23 cellular contexts compared by ENCODE assay signal in the genomic region with DNA sequence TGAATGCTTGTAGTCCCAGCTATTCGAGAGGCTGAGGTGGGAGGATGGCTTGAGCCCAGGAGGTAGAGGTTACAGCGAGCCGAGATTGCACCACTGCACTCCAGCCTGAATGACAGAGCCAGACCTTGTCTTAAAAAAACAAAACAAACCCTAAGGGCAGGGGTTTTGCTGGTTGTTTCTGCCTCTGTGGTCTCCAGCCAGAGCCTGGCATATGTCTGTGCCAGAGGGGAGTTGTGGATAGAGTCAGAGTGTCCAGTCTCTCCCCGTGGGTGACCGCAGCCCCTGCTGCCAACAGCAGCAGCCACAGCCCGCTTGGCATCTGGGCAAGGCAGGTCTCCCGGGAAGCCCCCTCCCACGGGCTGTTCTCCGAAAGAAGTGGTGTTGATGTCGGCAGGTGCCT.
"Had no signal": no experiment of that assay in that cellular context is flagged by ENCODE, and none has a peak within 500 bp of the region (broad histone marks: within the 10 kb centered on the region; RNA-seq: fewer than 3 reads in every experiment).

No MANE protein-coding gene starts in this region.

- H3K4me2 ChIP-seq: hepatocyte had no signal

- H3K4me1 ChIP-seq: colonic mucosa, foreskin keratinocyte, prostate gland, suprapubic skin had no signal

- H3K27ac Mint-ChIP-seq: natural killer cell; stimulated activated effector memory CD8-positive, alpha-beta T cell treated with anti-CD3 and anti-CD28 coated beads, Interleukin-12 subunit alpha, Interleukin-12 subunit beta, amount 100 ng/mL, for 72 hours had no signal

- H3K79me2 ChIP-seq: hepatocyte had no signal

- H3K27me3 ChIP-seq: colonic mucosa, right atrium auricular region, vagina had no signal

- H2AFZ ChIP-seq: hepatocyte had no signal

- DNase-seq: colonic mucosa; dermis blood vessel endothelial cell; effector memory CD4-positive, alpha-beta T cell; foreskin keratinocyte; heart left ventricle; kidney; mesendoderm; midbrain; natural killer cell; stimulated activated CD4-positive, alpha-beta T cell treated with anti-CD3 and anti-CD28 coated beads, Interleukin-2, amount 100 ng/mL, for 24 hours; stimulated activated CD4-positive, alpha-beta T cell treated with anti-CD3 and anti-CD28 coated beads, Interleukin-4, amount 100 ng/mL, for 24 hours; stimulated activated naive CD4-positive, alpha-beta T cell treated with Interleukin-2 at 50 U/mL for 16 hours; transverse colon had no signal

- H3K9me3 ChIP-seq: colonic mucosa, esophagus muscularis mucosa, gastroesophageal sphincter, heart left ventricle, prostate gland, right atrium auricular region, suprapubic skin, transverse colon, vagina had no signal

- H3K4me1 Mint-ChIP-seq: natural killer cell; stimulated activated effector memory CD8-positive, alpha-beta T cell treated with anti-CD3 and anti-CD28 coated beads, Interleukin-12 subunit alpha, Interleukin-12 subunit beta, amount 100 ng/mL, for 72 hours had no signal

- H3K9me3 Mint-ChIP-seq: natural killer cell; stimulated activated effector memory CD8-positive, alpha-beta T cell treated with anti-CD3 and anti-CD28 coated beads, Interleukin-12 subunit alpha, Interleukin-12 subunit beta, amount 100 ng/mL, for 72 hours had no signal

- H3K36me3 ChIP-seq: colonic mucosa, esophagus muscularis mucosa, gastroesophageal sphincter, heart left ventricle, prostate gland, right atrium auricular region, suprapubic skin, transverse colon, vagina had no signal

- H3K4me3 ChIP-seq: colonic mucosa, esophagus muscularis mucosa, gastroesophageal sphincter, heart left ventricle, hepatocyte, prostate gland, right atrium auricular region, suprapubic skin, transverse colon, vagina had no signal

- H3K4me3 Mint-ChIP-seq: natural killer cell; stimulated activated effector memory CD8-positive, alpha-beta T cell treated with anti-CD3 and anti-CD28 coated beads, Interleukin-12 subunit alpha, Interleukin-12 subunit beta, amount 100 ng/mL, for 72 hours had no signal

- ATAC-seq: foreskin keratinocyte; gastroesophageal sphincter; heart left ventricle; left lobe of liver; natural killer cell; sciatic nerve; stimulated activated effector memory CD8-positive, alpha-beta T cell treated with anti-CD3 and anti-CD28 coated beads, Interleukin-12 subunit alpha, Interleukin-12 subunit beta, amount 100 ng/mL, for 72 hours had no signal

- H3K27ac ChIP-seq: colonic mucosa, esophagus muscularis mucosa, foreskin keratinocyte, gastroesophageal sphincter, heart left ventricle, hepatocyte, prostate gland, right atrium auricular region, suprapubic skin, transverse colon, vagina had no signal
